Comparison of ENCODE assay signal across 8 cellular contexts in genomic region chr5:76303917-76304316, GRCh38.
DNase-seq lines count a peak whose midpoint lies in the region; ATAC-seq, FAIRE-seq and TF ChIP-seq lines count a peak whose summit lies in the region.

No MANE protein-coding gene starts in this region.

- H3K36me3 ChIP-seq in upper lobe of left lung = no peaks in the 10 kb centered on the region

- peaks cover 35 to 45% of the 10 kb centered on the region in 2 donors for H3K4me1 Mint-ChIP-seq in natural killer cell treated with Interleukin-12 subunit alpha and Interleukin-12 subunit beta and Interleukin-15 and Interleukin-18, amount 100 ng/mL, for 72 hours (ENCODE audit: low read depth in 2 of 2)

- TF ChIP-seq EP300 in upper lobe of left lung (IDR thresholded peaks at IDR 0.05) = no peak

- peak overlapping the region; percentile 61 for H3K4me3 Mint-ChIP-seq in natural killer cell treated with Interleukin-12 subunit alpha and Interleukin-12 subunit beta and Interleukin-15 and Interleukin-18, amount 100 ng/mL, for 72 hours

- WGBS in upper lobe of left lung, 2 donors = 62 to 72% methylated on average over 7 of the region's 7 CpGs

- H3K9me3 ChIP-seq in upper lobe of left lung = no peaks in the 10 kb centered on the region

- no peak for FAIRE-seq in HTR-8/SVneo (lab: Jason Lieb, UNC)

- no peak for TF ChIP-seq CTCF in upper lobe of left lung (IDR thresholded peaks at IDR 0.05)

- H3K4me3 ChIP-seq in upper lobe of left lung = no peak overlapping the region

- no peak for TF ChIP-seq POLR2A in upper lobe of left lung (IDR thresholded peaks at IDR 0.05)

- no peaks in the 10 kb centered on the region for H3K27me3 Mint-ChIP-seq in natural killer cell treated with Interleukin-12 subunit alpha and Interleukin-12 subunit beta and Interleukin-15 and Interleukin-18, amount 100 ng/mL, for 72 hours

- peaks cover 0 to 5% (median 0%) of the 10 kb centered on the region in 4 donors for H3K4me1 ChIP-seq in upper lobe of left lung

- H3K27me3 ChIP-seq in upper lobe of left lung = no peaks in the 10 kb centered on the region

- DNase-seq in activated CD8-positive, alpha-beta memory T cell treated with anti-CD3 and anti-CD28 coated beads, Interleukin-2, amount 50 U/mL, for 48 hours = peak; percentile 56
- no peak for DNase-seq in natural killer cell treated with Interleukin-12 subunit alpha and Interleukin-12 subunit beta and Interleukin-15 and Interleukin-18, amount 100 ng/mL, for 72 hours (ENCODE audit: low spot score)
- no peak for DNase-seq in HTR-8/SVneo (ENCODE audit: insufficient read length, low spot score)
- DNase-seq in upper lobe of left lung = no peak
- DNase-seq in substantia nigra (lab: John Stamatoyannopoulos, UW) = no peak

- H3K36me3 Mint-ChIP-seq in natural killer cell treated with Interleukin-12 subunit alpha and Interleukin-12 subunit beta and Interleukin-15 and Interleukin-18, amount 100 ng/mL, for 72 hours = no peaks in the 10 kb centered on the region

- H3K27ac Mint-ChIP-seq in natural killer cell treated with Interleukin-12 subunit alpha and Interleukin-12 subunit beta and Interleukin-15 and Interleukin-18, amount 100 ng/mL, for 72 hours = peak overlapping the region; percentile 74 to 93

- H3K27ac ChIP-seq in upper lobe of left lung (no peak overlapping the region), substantia nigra (ENCODE audit: low read depth, low read length, poor library complexity, severe bottlenecking) (no peak overlapping the region)

- peaks cover 3% of the 10 kb centered on the region for H3K9me3 Mint-ChIP-seq in natural killer cell treated with Interleukin-12 subunit alpha and Interleukin-12 subunit beta and Interleukin-15 and Interleukin-18, amount 100 ng/mL, for 72 hours

- ATAC-seq in GM18909 (IDR thresholded peaks at IDR 0.05; ENCODE audit: poor library complexity, unreplicated experiment) (peak; percentile 60), HG03565 (IDR thresholded peaks at IDR 0.05; ENCODE audit: unreplicated experiment) (peak; percentile 65), HG02798 (IDR thresholded peaks at IDR 0.05; ENCODE audit: poor library complexity, unreplicated experiment) (no peak), upper lobe of left lung (ENCODE audit: low FRiP score in 2 of 2) (no peak)
- peak; percentile 75 to 80 for ATAC-seq in natural killer cell treated with Interleukin-12 subunit alpha and Interleukin-12 subunit beta and Interleukin-15 and Interleukin-18, amount 100 ng/mL, for 72 hours

Comparison
In these comparisons a context has a peak if more than half of its experiments do, and no peak if none do; other contexts are left out.
1. ATAC-seq: peak in GM18909 (single experiment), HG03565 (single experiment) and natural killer cell treated with Interleukin-12 subunit alpha and Interleukin-12 subunit beta and Interleukin-15 and Interleukin-18, amount 100 ng/mL, for 72 hours (2 of 2); none in HG02798 (single experiment) and upper lobe of left lung (0 of 2).